In genomic region chr20:10412591-10413408, GRCh38 we compare ENCODE assay signal across 1 cellular context.
TF ChIP-seq lines count a peak whose summit lies in the region.

No MANE protein-coding gene starts in this region.

TF ChIP-seq in HCT116, 20 proteins besides CTCF, POLR2A, EP300 and RAD21 (continued from another document):
- TF ChIP-seq MAX (IDR thresholded peaks at IDR 0.05) (no peak), FOSL1 (IDR thresholded peaks at IDR 0.05; ENCODE audit: low read depth) (no peak), EZH2 (IDR thresholded peaks at IDR 0.05) (no peak), EZH2phosphoT487 (IDR thresholded peaks at IDR 0.05; ENCODE audit: borderline replicate concordance) (no peak), ELF1 (IDR thresholded peaks at IDR 0.05; ENCODE audit: borderline replicate concordance, low read depth) (no peak), TCF7L2 (IDR thresholded peaks at IDR 0.05; ENCODE audit: borderline replicate concordance, extremely low read depth, insufficient read depth, insufficient read length) (no peak), CBX3 (IDR thresholded peaks at IDR 0.05; ENCODE audit: low read depth) (no peak), SP1 (IDR thresholded peaks at IDR 0.05; ENCODE audit: low read depth) (no peak), ATF3 (IDR thresholded peaks at IDR 0.05) (no peak), POLR2AphosphoS5 (IDR thresholded peaks at IDR 0.05; ENCODE audit: low read depth, low read length) (no peak)
